1 cellular context compared by ENCODE assay signal in the genomic region with DNA sequence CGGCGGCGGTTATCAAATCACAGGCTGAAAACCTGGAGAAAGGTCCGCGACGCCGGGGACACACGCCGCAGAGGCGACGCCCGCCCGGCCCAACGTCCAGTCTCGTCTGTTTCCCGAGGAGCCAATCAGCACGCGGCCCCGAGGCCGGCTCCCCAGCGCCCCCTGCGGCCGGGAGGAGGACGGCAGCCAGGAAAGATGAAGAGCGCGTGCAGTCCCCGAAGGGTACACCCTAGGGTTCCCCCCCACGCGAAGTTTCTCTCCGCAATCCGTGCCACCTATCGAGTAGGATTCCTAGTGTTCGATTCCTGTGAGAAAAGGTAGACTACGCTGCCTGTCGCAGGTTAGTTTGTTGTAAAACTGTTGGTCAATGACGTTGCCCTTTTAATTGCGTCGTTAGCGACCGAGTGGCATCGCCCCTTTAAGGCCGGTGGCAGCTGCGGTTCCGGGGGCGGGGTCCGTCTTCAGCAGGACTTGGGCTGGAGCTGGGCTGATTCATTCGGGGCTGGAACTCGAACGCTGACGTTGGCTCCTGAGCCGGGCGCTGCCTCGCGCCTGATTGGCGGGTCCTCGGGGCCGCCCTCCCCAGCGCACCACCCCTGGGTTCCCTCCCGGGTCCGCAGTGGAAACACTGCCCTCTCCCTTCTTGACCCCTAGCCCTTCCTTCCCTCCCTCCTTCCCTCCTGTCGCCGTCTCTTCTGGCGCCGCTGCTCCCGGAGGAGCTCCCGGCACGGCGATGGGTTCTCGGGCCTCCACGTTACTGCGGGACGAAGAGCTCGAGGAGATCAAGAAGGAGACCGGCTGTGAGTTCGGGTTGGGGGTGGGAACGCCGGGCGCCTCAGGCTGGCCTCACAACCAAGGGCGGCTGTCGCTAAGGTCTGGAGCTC.
TF ChIP-seq lines count a peak whose summit lies in the region.

Gene CHP1 (plus strand): TSS at position 619 of the 884 bp plus-strand sequence. CDS start 115 bp downstream, at position 734.
A gene with protein sequence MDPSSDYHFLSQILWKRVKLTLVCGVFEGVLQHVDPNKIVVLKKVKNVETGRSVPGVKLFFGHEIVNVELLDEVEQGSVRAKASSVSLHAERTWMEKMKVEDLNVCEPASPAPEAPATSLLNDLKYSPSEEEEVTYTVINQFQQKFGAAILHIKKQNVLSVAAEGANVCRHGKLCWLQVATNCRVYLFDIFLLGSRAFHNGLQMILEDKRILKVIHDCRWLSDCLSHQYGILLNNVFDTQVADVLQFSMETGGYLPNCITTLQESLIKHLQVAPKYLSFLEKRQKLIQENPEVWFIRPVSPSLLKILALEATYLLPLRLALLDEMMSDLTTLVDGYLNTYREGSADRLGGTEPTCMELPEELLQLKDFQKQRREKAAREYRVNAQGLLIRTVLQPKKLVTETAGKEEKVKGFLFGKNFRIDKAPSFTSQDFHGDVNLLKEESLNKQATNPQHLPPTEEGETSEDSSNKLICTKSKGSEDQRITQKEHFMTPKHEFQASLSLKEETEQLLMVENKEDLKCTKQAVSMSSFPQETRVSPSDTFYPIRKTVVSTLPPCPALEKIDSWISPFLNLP (minus strand): TSS at position 108 of the 884 bp plus-strand sequence. CDS start 4,182 bp downstream, outside the sequence.

TF ChIP-seq in HEK293, 187 proteins besides CTCF, POLR2A, EP300 and RAD21 (continued from another document and continues in another):
- TF ChIP-seq, protein P1, sequence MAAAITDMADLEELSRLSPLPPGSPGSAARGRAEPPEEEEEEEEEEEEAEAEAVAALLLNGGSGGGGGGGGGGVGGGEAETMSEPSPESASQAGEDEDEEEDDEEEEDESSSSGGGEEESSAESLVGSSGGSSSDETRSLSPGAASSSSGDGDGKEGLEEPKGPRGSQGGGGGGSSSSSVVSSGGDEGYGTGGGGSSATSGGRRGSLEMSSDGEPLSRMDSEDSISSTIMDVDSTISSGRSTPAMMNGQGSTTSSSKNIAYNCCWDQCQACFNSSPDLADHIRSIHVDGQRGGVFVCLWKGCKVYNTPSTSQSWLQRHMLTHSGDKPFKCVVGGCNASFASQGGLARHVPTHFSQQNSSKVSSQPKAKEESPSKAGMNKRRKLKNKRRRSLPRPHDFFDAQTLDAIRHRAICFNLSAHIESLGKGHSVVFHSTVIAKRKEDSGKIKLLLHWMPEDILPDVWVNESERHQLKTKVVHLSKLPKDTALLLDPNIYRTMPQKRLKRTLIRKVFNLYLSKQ (tag by site-specific recombination; IDR thresholded peaks at IDR 0.05; ENCODE audit: borderline replicate concordance): no peak
- no peak for TF ChIP-seq ZNF48 (tag by site-specific recombination; IDR thresholded peaks at IDR 0.05)
- TF ChIP-seq ZNF596 (tag by site-specific recombination; IDR thresholded peaks at IDR 0.05): peak; percentile 50; the same call in 1 of the 2 replicates
- no peak for TF ChIP-seq ZNF514 (tag by site-specific recombination; IDR thresholded peaks at IDR 0.05)
- TF ChIP-seq ZNF341 (tag by site-specific recombination; IDR thresholded peaks at IDR 0.05; ENCODE audit: low read depth): peak; percentile 73
- no peak for TF ChIP-seq ZNF488 (tag by site-specific recombination; IDR thresholded peaks at IDR 0.05)
- no peak for TF ChIP-seq ZNF549 (tag by site-specific recombination; IDR thresholded peaks at IDR 0.05)
- TF ChIP-seq MEIS1 (CRISPR knock-in tag; IDR thresholded peaks at IDR 0.05; ENCODE audit: borderline replicate concordance): no peak
- no peak for TF ChIP-seq ZNF169 (tag by site-specific recombination; IDR thresholded peaks at IDR 0.05)
- no peak for TF ChIP-seq ZNF747 (tag by site-specific recombination; IDR thresholded peaks at IDR 0.05)
- no peak for TF ChIP-seq ZNF354C (tag by site-specific recombination; IDR thresholded peaks at IDR 0.05; ENCODE audit: borderline replicate concordance, low read depth)
- peak; percentile 71 for TF ChIP-seq ZNF600 (tag by site-specific recombination; IDR thresholded peaks at IDR 0.05)
- no peak for TF ChIP-seq ZNF621 (tag by site-specific recombination; IDR thresholded peaks at IDR 0.05)
- no peak for TF ChIP-seq ZNF561 (tag by site-specific recombination; IDR thresholded peaks at IDR 0.05; ENCODE audit: borderline replicate concordance)
- no peak; the same call in none of the 2 replicates for TF ChIP-seq ZNF623 (tag by site-specific recombination; IDR thresholded peaks at IDR 0.05)
- TF ChIP-seq ZNF518A (tag by site-specific recombination; conservative IDR thresholded peaks at IDR 0.05; ENCODE audit: low read depth): no peak
- TF ChIP-seq ZNF404 (tag by site-specific recombination; IDR thresholded peaks at IDR 0.05): no peak
- TF ChIP-seq, protein P2, sequence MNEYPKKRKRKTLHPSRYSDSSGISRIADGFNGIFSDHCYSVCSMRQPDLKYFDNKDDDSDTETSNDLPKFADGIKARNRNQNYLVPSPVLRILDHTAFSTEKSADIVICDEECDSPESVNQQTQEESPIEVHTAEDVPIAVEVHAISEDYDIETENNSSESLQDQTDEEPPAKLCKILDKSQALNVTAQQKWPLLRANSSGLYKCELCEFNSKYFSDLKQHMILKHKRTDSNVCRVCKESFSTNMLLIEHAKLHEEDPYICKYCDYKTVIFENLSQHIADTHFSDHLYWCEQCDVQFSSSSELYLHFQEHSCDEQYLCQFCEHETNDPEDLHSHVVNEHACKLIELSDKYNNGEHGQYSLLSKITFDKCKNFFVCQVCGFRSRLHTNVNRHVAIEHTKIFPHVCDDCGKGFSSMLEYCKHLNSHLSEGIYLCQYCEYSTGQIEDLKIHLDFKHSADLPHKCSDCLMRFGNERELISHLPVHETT (tag by site-specific recombination; IDR thresholded peaks at IDR 0.05): no peak; the same call in none of the 2 replicates
- 0 out of 2 replicates have a peak, but pooled peaks have one; percentile 62 for TF ChIP-seq ZNF449 (tag by site-specific recombination; IDR thresholded peaks at IDR 0.05)
- peak; percentile 76; the same call in 1 of the 2 replicates for TF ChIP-seq ZBTB20 (tag by site-specific recombination; IDR thresholded peaks at IDR 0.05)
- TF ChIP-seq REPIN1 (tag by site-specific recombination; IDR thresholded peaks at IDR 0.05; ENCODE audit: low read depth): no peak
- no peak for TF ChIP-seq ZNF362 (tag by site-specific recombination; IDR thresholded peaks at IDR 0.05)
- peak; percentile 56; the same call in 1 of the 2 replicates for TF ChIP-seq PRDM1 (tag by site-specific recombination; IDR thresholded peaks at IDR 0.05)
- TF ChIP-seq, protein P3, sequence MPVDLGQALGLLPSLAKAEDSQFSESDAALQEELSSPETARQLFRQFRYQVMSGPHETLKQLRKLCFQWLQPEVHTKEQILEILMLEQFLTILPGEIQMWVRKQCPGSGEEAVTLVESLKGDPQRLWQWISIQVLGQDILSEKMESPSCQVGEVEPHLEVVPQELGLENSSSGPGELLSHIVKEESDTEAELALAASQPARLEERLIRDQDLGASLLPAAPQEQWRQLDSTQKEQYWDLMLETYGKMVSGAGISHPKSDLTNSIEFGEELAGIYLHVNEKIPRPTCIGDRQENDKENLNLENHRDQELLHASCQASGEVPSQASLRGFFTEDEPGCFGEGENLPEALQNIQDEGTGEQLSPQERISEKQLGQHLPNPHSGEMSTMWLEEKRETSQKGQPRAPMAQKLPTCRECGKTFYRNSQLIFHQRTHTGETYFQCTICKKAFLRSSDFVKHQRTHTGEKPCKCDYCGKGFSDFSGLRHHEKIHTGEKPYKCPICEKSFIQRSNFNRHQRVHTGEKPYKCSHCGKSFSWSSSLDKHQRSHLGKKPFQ (tag by site-specific recombination; IDR thresholded peaks at IDR 0.05): no peak
- no peak for TF ChIP-seq ZNF214 (tag by site-specific recombination; IDR thresholded peaks at IDR 0.05; ENCODE audit: borderline replicate concordance)
- TF ChIP-seq ZNF324 (tag by site-specific recombination; IDR thresholded peaks at IDR 0.05): peak; percentile 54; the same call in 1 of the 2 replicates
- TF ChIP-seq YY2 (tag by site-specific recombination; IDR thresholded peaks at IDR 0.05): no peak
- no peak for TF ChIP-seq ZNF701 (tag by site-specific recombination; IDR thresholded peaks at IDR 0.05)
- TF ChIP-seq ZNF157 (tag by site-specific recombination; IDR thresholded peaks at IDR 0.05): no peak
- TF ChIP-seq ZNF76 (tag by site-specific recombination; IDR thresholded peaks at IDR 0.05; ENCODE audit: borderline replicate concordance, low read depth): peak; percentile 59; the same call in 1 of the 2 replicates
- no peak for TF ChIP-seq SCRT1 (tag by site-specific recombination; IDR thresholded peaks at IDR 0.05; ENCODE audit: borderline replicate concordance)
- TF ChIP-seq BCL11B (tag by site-specific recombination; IDR thresholded peaks at IDR 0.05; ENCODE audit: low read depth): peak; percentile 87
- no peak for TF ChIP-seq ZNF521 (tag by site-specific recombination; IDR thresholded peaks at IDR 0.05)
- no peak for TF ChIP-seq MZF1 (tag by site-specific recombination; IDR thresholded peaks at IDR 0.05; ENCODE audit: borderline replicate concordance)
- no peak for TF ChIP-seq ZNF132 (tag by site-specific recombination; IDR thresholded peaks at IDR 0.05; ENCODE audit: borderline replicate concordance)
- peak; percentile 89 for TF ChIP-seq OSR2 (tag by site-specific recombination; IDR thresholded peaks at IDR 0.05)
- TF ChIP-seq TRIM28 (IDR thresholded peaks at IDR 0.05; ENCODE audit: borderline replicate concordance, low read length): no peak
- TF ChIP-seq ZBTB7A (tag by site-specific recombination; IDR thresholded peaks at IDR 0.05; ENCODE audit: low read depth): peak; percentile 34; the same call in 1 of the 2 replicates
- 0 out of 2 replicates have a peak, but pooled peaks have one; percentile 21 for TF ChIP-seq ZNF777 (tag by site-specific recombination; IDR thresholded peaks at IDR 0.05; ENCODE audit: borderline replicate concordance)
- peak; percentile 88 for TF ChIP-seq ZSCAN5A (tag by site-specific recombination; IDR thresholded peaks at IDR 0.05)
